ENCODE assay signal across 2 cellular contexts in the genomic region with DNA sequence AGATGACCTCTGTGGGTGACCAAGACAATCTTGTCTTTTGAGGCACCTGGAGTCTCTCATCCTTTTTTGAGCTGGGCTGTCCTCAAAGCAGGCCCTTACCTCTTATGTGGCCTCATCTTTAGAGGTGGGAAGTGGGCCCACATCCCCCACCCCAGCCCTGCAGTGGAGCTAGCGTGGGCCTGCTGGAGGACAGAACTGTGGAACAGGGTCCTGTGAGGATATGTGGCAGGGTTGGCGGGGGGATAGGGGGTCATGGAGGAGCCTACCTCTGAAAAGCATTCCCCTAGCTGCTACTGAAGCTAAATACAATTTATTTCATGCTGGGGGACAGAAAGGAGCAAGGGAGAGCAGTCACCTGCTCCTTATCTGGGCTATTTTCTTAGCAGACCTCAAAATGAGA.
TF ChIP-seq lines count a peak whose summit lies in the region.

No MANE protein-coding gene starts in this region.

TF ChIP-seq in GM12878, 131 proteins besides CTCF, POLR2A, EP300 and RAD21 (continued from another document):
- TF ChIP-seq PAX5 (IDR thresholded peaks at IDR 0.05; ENCODE audit: borderline replicate concordance, low read depth, low read length), result no peak
- TF ChIP-seq RAD51 (IDR thresholded peaks at IDR 0.05), result no peak
- TF ChIP-seq WRNIP1 (IDR thresholded peaks at IDR 0.05; ENCODE audit: borderline replicate concordance, low read depth, low read length), result no peak
- no peak for TF ChIP-seq MTA3 (IDR thresholded peaks at IDR 0.05; ENCODE audit: borderline replicate concordance, low read length)
- no peak for TF ChIP-seq RELA (IDR thresholded peaks at IDR 0.05; ENCODE audit: borderline replicate concordance, partially characterized antibody)

TF ChIP-seq in HepG2, 621 proteins besides CTCF, POLR2A, EP300 and RAD21 (continued from another document):
- TF ChIP-seq, protein P1, sequence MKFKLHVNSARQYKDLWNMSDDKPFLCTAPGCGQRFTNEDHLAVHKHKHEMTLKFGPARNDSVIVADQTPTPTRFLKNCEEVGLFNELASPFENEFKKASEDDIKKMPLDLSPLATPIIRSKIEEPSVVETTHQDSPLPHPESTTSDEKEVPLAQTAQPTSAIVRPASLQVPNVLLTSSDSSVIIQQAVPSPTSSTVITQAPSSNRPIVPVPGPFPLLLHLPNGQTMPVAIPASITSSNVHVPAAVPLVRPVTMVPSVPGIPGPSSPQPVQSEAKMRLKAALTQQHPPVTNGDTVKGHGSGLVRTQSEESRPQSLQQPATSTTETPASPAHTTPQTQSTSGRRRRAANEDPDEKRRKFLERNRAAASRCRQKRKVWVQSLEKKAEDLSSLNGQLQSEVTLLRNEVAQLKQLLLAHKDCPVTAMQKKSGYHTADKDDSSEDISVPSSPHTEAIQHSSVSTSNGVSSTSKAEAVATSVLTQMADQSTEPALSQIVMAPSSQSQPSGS (CRISPR knock-in tag; IDR thresholded peaks at IDR 0.05), result no peak
TF ChIP-seq in HepG2: peak in this region for 5.
